1 cellular context compared by ENCODE assay signal in genomic region chr7:99102809-99103690, GRCh38.
TF ChIP-seq lines count a peak whose summit lies in the region.

No MANE protein-coding gene starts in this region.

TF ChIP-seq in GM23338, 12 proteins besides CTCF, POLR2A, EP300 and RAD21 (continued from another document):
- TF ChIP-seq ZNF462 (CRISPR knock-in tag; IDR thresholded peaks at IDR 0.05) = no peak
- no peak for TF ChIP-seq JUNB (IDR thresholded peaks at IDR 0.05; ENCODE audit: unreplicated experiment)
- no peak for TF ChIP-seq EZH2 (IDR thresholded peaks at IDR 0.05; ENCODE audit: low read depth, unreplicated experiment)
- TF ChIP-seq POLR2AphosphoS5 (IDR thresholded peaks at IDR 0.05; ENCODE audit: low read depth) = no peak
